18 cellular contexts compared by ENCODE assay signal in the genomic region with DNA sequence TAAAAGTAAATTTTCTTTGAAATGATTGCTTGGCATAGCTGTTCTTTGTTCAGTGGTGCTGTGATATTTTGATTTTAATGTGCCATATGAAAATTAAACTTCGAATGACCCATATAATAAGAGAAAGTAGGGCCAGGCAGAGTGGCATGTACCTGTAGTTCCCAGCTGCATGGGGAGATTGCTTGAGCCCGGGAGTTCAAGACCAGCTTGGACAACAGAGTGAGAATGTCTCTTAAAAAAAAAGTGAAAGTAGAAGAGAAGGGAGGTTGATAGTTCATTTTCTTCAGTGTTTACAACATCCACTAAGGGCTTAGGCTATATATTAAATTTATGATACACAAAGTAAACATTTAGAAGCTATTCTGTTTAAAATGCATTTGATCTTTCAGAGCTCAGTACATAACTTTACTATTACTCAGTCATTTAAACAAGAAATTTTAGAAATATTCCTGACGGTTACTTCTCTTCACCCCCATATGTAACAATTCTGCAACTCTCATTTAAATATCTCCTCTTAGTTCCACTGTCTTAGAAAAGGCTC. TPM values are rescaled to one million over a fixed set of nuclear protein-coding genes. Genes with fewer than 3 reads are reported as not detected.
A peak's percentile ranks its signal among the peaks of the same experiment; 100 is the strongest.
DNase-seq lines count a peak whose midpoint lies in the region; ATAC-seq, FAIRE-seq and TF ChIP-seq lines count a peak whose summit lies in the region.
"Had no signal": no experiment of that assay in that cellular context is flagged by ENCODE, and none has a peak within 500 bp of the region (broad histone marks: within the 10 kb centered on the region; RNA-seq: fewer than 3 reads in every experiment).

No MANE protein-coding gene starts in this region.

- H3K9me3 Mint-ChIP-seq in activated naive CD4-positive, alpha-beta T cell treated with anti-CD3 and anti-CD28 coated beads, Interleukin-2, amount 10 ng/mL, durations not matched to agents 7 days and 5 days: no peaks in the 10 kb centered on the region
- H3K9me3 Mint-ChIP-seq in activated naive CD4-positive, alpha-beta T cell treated with anti-CD3 and anti-CD28 coated beads for 36 hours: no peaks in the 10 kb centered on the region
- H3K9me3 Mint-ChIP-seq: activated B cell treated with CpG ODN at 0.5 μM for 24 hours; activated T-cell treated with anti-CD3 and anti-CD28 coated beads, Interleukin-2, amount 50 U/mL, for 72 hours had no signal

- H3K4me3 ChIP-seq in PC-9: no peak overlapping the region
- H3K4me3 ChIP-seq in fibroblast of the aortic adventitia (ENCODE audit: low read depth, low read length): peak overlapping the region; percentile 11
- no peak overlapping the region for H3K4me3 ChIP-seq in gastrocnemius medialis
- no peak overlapping the region for H3K4me3 ChIP-seq in effector memory CD4-positive, alpha-beta T cell (ENCODE audit: insufficient read depth, low read depth, low read length, poor library complexity, severe bottlenecking)
- H3K4me3 ChIP-seq: right atrium auricular region, SJCRH30, suprapubic skin had no signal

- peaks cover 4% of the 10 kb centered on the region for H3K27me3 Mint-ChIP-seq in activated naive CD4-positive, alpha-beta T cell treated with anti-CD3 and anti-CD28 coated beads, Interleukin-2, amount 10 ng/mL, durations not matched to agents 7 days and 5 days
- H3K27me3 Mint-ChIP-seq in activated naive CD4-positive, alpha-beta T cell treated with anti-CD3 and anti-CD28 coated beads for 36 hours (ENCODE audit: low read depth): peaks cover 6% of the 10 kb centered on the region

- DNase-seq in activated naive CD4-positive, alpha-beta T cell treated with anti-CD3 and anti-CD28 coated beads, Interleukin-2, amount 10 ng/mL, durations not matched to agents 7 days and 5 days: no peak
- DNase-seq in activated naive CD4-positive, alpha-beta T cell treated with anti-CD3 and anti-CD28 coated beads for 36 hours: no peak
- DNase-seq in PC-9 (no peak), fibroblast of the aortic adventitia (ENCODE audit: low read depth) (no peak), gastrocnemius medialis (no peak), RCC 7860 (ENCODE audit: low spot score) (no peak)
- DNase-seq in effector memory CD4-positive, alpha-beta T cell: no peak
- DNase-seq: activated B cell treated with CpG ODN at 0.5 μM for 24 hours; activated CD8-positive, alpha-beta memory T cell treated with anti-CD3 and anti-CD28 coated beads for 24 hours; activated T-cell treated with anti-CD3 and anti-CD28 coated beads, Interleukin-2, amount 50 U/mL, for 72 hours; cortex of kidney; NCI-H187; NCI-H774 had no signal

- H3F3A ChIP-seq in PC-9 (ENCODE audit: insufficient read depth, low read depth): no peaks in the 10 kb centered on the region

- H3K4me1 Mint-ChIP-seq in activated naive CD4-positive, alpha-beta T cell treated with anti-CD3 and anti-CD28 coated beads, Interleukin-2, amount 10 ng/mL, durations not matched to agents 7 days and 5 days: peaks cover 10% of the 10 kb centered on the region
- peaks cover 7% of the 10 kb centered on the region for H3K4me1 Mint-ChIP-seq in activated naive CD4-positive, alpha-beta T cell treated with anti-CD3 and anti-CD28 coated beads for 36 hours (ENCODE audit: low read depth)
- H3K4me1 Mint-ChIP-seq: activated B cell treated with CpG ODN at 0.5 μM for 24 hours had no signal

- ATAC-seq in gastrocnemius medialis: no peak
- ATAC-seq in HG02885 (IDR thresholded peaks at IDR 0.05; ENCODE audit: poor library complexity, unreplicated experiment): no peak

- intact Hi-C loops in activated naive CD4-positive, alpha-beta T cell treated with anti-CD3 and anti-CD28 coated beads for 36 hours (cut with micrococcal nuclease): loop anchor here (1.0 to 5.0 kb wide), 3 partner anchors 277 to 1364 kb away; no protein-coding TSS in a partner anchor
- intact Hi-C loops in PC-9 (cut with micrococcal nuclease; ENCODE audit: unreplicated experiment): no loop called here
- intact Hi-C loops in gastrocnemius medialis (cut with DNase I; ENCODE audit: low total_unique reads): loop anchor here (10.0 kb wide), 1 partner anchor 1364 kb away; no protein-coding TSS in a partner anchor

- in situ Hi-C loops in gastrocnemius medialis (cut with MboI; ENCODE audit: low sequenced_read_pairs in 4 of 4): no loop called here

- peak overlapping the region; percentile 6 for H3K4me3 Mint-ChIP-seq in activated naive CD4-positive, alpha-beta T cell treated with anti-CD3 and anti-CD28 coated beads, Interleukin-2, amount 10 ng/mL, durations not matched to agents 7 days and 5 days
- no peak overlapping the region for H3K4me3 Mint-ChIP-seq in activated naive CD4-positive, alpha-beta T cell treated with anti-CD3 and anti-CD28 coated beads for 36 hours
- H3K4me3 Mint-ChIP-seq: activated B cell treated with CpG ODN at 0.5 μM for 24 hours; activated naive CD8-positive, alpha-beta T cell had no signal

- TF ChIP-seq CTCF in PC-9 (conservative IDR thresholded peaks at IDR 0.05): 0 out of 2 replicates have a peak, but pooled peaks have one; percentile 16
- no peak for TF ChIP-seq CTCF in fibroblast of the aortic adventitia (IDR thresholded peaks at IDR 0.05; ENCODE audit: insufficient read depth, low read length)
- no peak for TF ChIP-seq CTCF in gastrocnemius medialis (IDR thresholded peaks at IDR 0.05 in 4 of 5, conservative IDR thresholded peaks at IDR 0.05 in 1 of 5)

- no peaks in the 10 kb centered on the region for H3K9me3 ChIP-seq in PC-9 (ENCODE audit: insufficient read depth, low read depth)
- no peaks in the 10 kb centered on the region for H3K9me3 ChIP-seq in gastrocnemius medialis
- H3K9me3 ChIP-seq in effector memory CD4-positive, alpha-beta T cell (ENCODE audit: control insufficient read depth, low read length): no peaks in the 10 kb centered on the region
- H3K9me3 ChIP-seq: right atrium auricular region, SJCRH30, suprapubic skin had no signal

- H3K36me3 Mint-ChIP-seq in activated naive CD4-positive, alpha-beta T cell treated with anti-CD3 and anti-CD28 coated beads, Interleukin-2, amount 10 ng/mL, durations not matched to agents 7 days and 5 days: no peaks in the 10 kb centered on the region
- no peaks in the 10 kb centered on the region for H3K36me3 Mint-ChIP-seq in activated naive CD4-positive, alpha-beta T cell treated with anti-CD3 and anti-CD28 coated beads for 36 hours (ENCODE audit: low read depth)
- H3K36me3 Mint-ChIP-seq: activated naive CD8-positive, alpha-beta T cell had no signal

- H2AFZ ChIP-seq in PC-9: no peak overlapping the region

- no peak overlapping the region for H3K27ac ChIP-seq in PC-9
- H3K27ac ChIP-seq in gastrocnemius medialis: peak overlapping the region in 3 of 4 donors; percentile 15 to 35 (median 21)
- no peak overlapping the region for H3K27ac ChIP-seq in effector memory CD4-positive, alpha-beta T cell (ENCODE audit: insufficient read depth, low read length, poor library complexity, severe bottlenecking)
- H3K27ac ChIP-seq: SJCRH30, suprapubic skin had no signal

- no peaks in the 10 kb centered on the region for H3K79me2 ChIP-seq in PC-9 (ENCODE audit: low read depth)

- H3K4me2 ChIP-seq in PC-9: no peak overlapping the region

- no peak for FAIRE-seq in RCC 7860 (lab: Jason Lieb, UNC)

- no peaks in the 10 kb centered on the region for H3K9me2 ChIP-seq in PC-9 (ENCODE audit: insufficient read depth)

- no peaks in the 10 kb centered on the region for H4K20me1 ChIP-seq in PC-9 (ENCODE audit: insufficient read depth)

- H3K36me3 ChIP-seq in PC-9 (ENCODE audit: low read depth) (no peaks in the 10 kb centered on the region), gastrocnemius medialis (no peaks in the 10 kb centered on the region)
- no peaks in the 10 kb centered on the region for H3K36me3 ChIP-seq in effector memory CD4-positive, alpha-beta T cell (ENCODE audit: control insufficient read depth, insufficient read depth, low read length)
- H3K36me3 ChIP-seq: right atrium auricular region, SJCRH30, suprapubic skin had no signal

- no peak overlapping the region for H3K27ac Mint-ChIP-seq in activated naive CD4-positive, alpha-beta T cell treated with anti-CD3 and anti-CD28 coated beads, Interleukin-2, amount 10 ng/mL, durations not matched to agents 7 days and 5 days
- H3K27ac Mint-ChIP-seq in activated naive CD4-positive, alpha-beta T cell treated with anti-CD3 and anti-CD28 coated beads for 36 hours: no peak overlapping the region
- H3K27ac Mint-ChIP-seq: activated B cell treated with CpG ODN at 0.5 μM for 24 hours; activated naive CD8-positive, alpha-beta T cell; activated T-cell treated with anti-CD3 and anti-CD28 coated beads, Interleukin-2, amount 50 U/mL, for 72 hours had no signal

- no peaks in the 10 kb centered on the region for H3K4me1 ChIP-seq in PC-9 (replicated peaks; ENCODE audit: insufficient read depth)
- H3K4me1 ChIP-seq in gastrocnemius medialis: peaks cover 10 to 39% of the 10 kb centered on the region in 2 donors
- no peaks in the 10 kb centered on the region for H3K4me1 ChIP-seq in effector memory CD4-positive, alpha-beta T cell (ENCODE audit: control insufficient read depth, insufficient read depth, low read length, poor library complexity, severe bottlenecking)
- H3K4me1 ChIP-seq: SJCRH30 had no signal

- CTCF ChIA-PET in activated naive CD4-positive, alpha-beta T cell treated with anti-CD3 and anti-CD28 coated beads, Interleukin-2, amount 10 ng/mL, durations not matched to agents 7 days and 5 days (lab: Charles Lee): interaction anchor here (1.0 to 1.8 kb wide), 7 partner anchors 21 to 1364 kb away, joined by 3 to 6 read pairs (median 4); no protein-coding TSS in a partner anchor
- CTCF ChIA-PET in activated naive CD4-positive, alpha-beta T cell treated with anti-CD3 and anti-CD28 coated beads for 36 hours (lab: Charles Lee): interaction anchor here (0.6 to 1.4 kb wide), 8 partner anchors 11 to 1357 kb away, joined by 3 to 6 read pairs (median 4); no protein-coding TSS in a partner anchor
- CTCF ChIA-PET in PC-9 (lab: Charles Lee): interaction anchor here (0.7 kb wide), 1 partner anchor 504 kb away, joined by 4 read pairs; no protein-coding TSS in a partner anchor

- no peak for TF ChIP-seq POLR2A in gastrocnemius medialis (IDR thresholded peaks at IDR 0.05)

- POLR2A ChIA-PET in PC-9 (lab: Charles Lee; ENCODE audit: unreplicated experiment): interaction anchor here (0.5 kb wide), 1 partner anchor 60 kb away, joined by 3 read pairs; no protein-coding TSS in a partner anchor

- no peaks in the 10 kb centered on the region for H3K27me3 ChIP-seq in PC-9 (ENCODE audit: insufficient read depth, low read depth)
- no peaks in the 10 kb centered on the region for H3K27me3 ChIP-seq in gastrocnemius medialis
- no peaks in the 10 kb centered on the region for H3K27me3 ChIP-seq in effector memory CD4-positive, alpha-beta T cell (replicated peaks; ENCODE audit: control insufficient read depth, insufficient read depth, low read length, poor library complexity, severe bottlenecking)
- H3K27me3 ChIP-seq: right atrium auricular region, SJCRH30, suprapubic skin had no signal

- BruUV-seq in PC-9 (replicated peaks; lab: Mats Ljungman, UMichigan): no TSS peak

RNA-seq across cellular contexts. Expression of a gene that starts 17.2 kb away (rescaled TPM):
- total RNA-seq in activated naive CD4-positive, alpha-beta T cell treated with anti-CD3 and anti-CD28 coated beads for 36 hours: 10 to 100 TPM; 51.6 TPM
- 14.2 and 20.4 TPM in 2 replicates for total RNA-seq in PC-9 (2021)
- total RNA-seq in fibroblast of the aortic adventitia (ENCODE audit: low replicate concordance): 10.2 and 38.9 TPM in 2 replicates
- 1 to 10 TPM; 2.2 to 5.6 (median 3.7) TPM for total RNA-seq in gastrocnemius medialis

Comparison
In these comparisons a context has a peak if more than half of its experiments do, and no peak if none do; other contexts are left out.
1. H3K27ac ChIP-seq: peak in gastrocnemius medialis (3 of 4); none in PC-9 (single experiment) and effector memory CD4-positive, alpha-beta T cell (single experiment).